Comparison of ENCODE assay signal across 11 cellular contexts in genomic region chr2:9138507-9139085, GRCh38.
A peak's percentile ranks its signal among the peaks of the same experiment; 100 is the strongest.
DNase-seq lines count a peak whose midpoint lies in the region; ATAC-seq, FAIRE-seq and TF ChIP-seq lines count a peak whose summit lies in the region.
"Had no signal": no experiment of that assay in that cellular context is flagged by ENCODE, and none has a peak within 500 bp of the region (broad histone marks: within the 10 kb centered on the region; RNA-seq: fewer than 3 reads in every experiment).

No MANE protein-coding gene starts in this region.

- DNase-seq in HepG2 (ENCODE audit: low spot score) (no peak), right lobe of liver (no peak), hepatocyte (ENCODE audit: low spot score) (peak; percentile 47), urothelium cell line (ENCODE audit: low spot score) (peak; percentile 36), MCF 10A (ENCODE audit: unreplicated experiment) (no peak), upper lobe of left lung (no peak)
- DNase-seq: NCI-H2107 had no signal

- 16% methylated on average over 5 of the region's 12 CpGs for WGBS in HepG2 (ENCODE audit: low lambda C conversion rate)
- 20% methylated on average over 2 of the region's 12 CpGs for WGBS in right lobe of liver (ENCODE audit: insufficient coverage, low coverage, low lambda C conversion rate, missing lambda C conversion rate)
- 60% methylated on average over 12 of the region's 12 CpGs for WGBS in hepatocyte (ENCODE audit: low lambda C conversion rate, missing lambda C conversion rate)
- 50 to 65% methylated on average over 8 to 12 of the region's 12 CpGs for WGBS in upper lobe of left lung, 2 donors

- in situ Hi-C loops in HepG2 (cut with HindIII; ENCODE audit: extremely low pct_ligation_motif_present, low pct_unique_long_range_greater_than_20kb): loop anchor here (5.0 kb wide), 1 partner anchor 261 kb away; no protein-coding TSS in a partner anchor

- H3K27me3 Mint-ChIP-seq in MCF 10A (ENCODE audit: insufficient read depth, unreplicated experiment): no peaks in the 10 kb centered on the region

- no peak overlapping the region for H3K4me3 Mint-ChIP-seq in MCF 10A (ENCODE audit: unreplicated experiment)
- H3K4me3 Mint-ChIP-seq: brain had no signal

- POLR2A ChIA-PET in HepG2 (lab: Yijun Ruan, JAX): no interaction called here
- POLR2A ChIA-PET in MCF 10A (lab: Yijun Ruan, JAX): interaction anchor here (0.5 to 1.6 kb wide), 2 partner anchors 265 to 280 kb away, joined by 3 to 7 read pairs; no protein-coding TSS in a partner anchor

- BruUV-seq in HepG2 (replicated peaks; lab: Mats Ljungman, UMichigan) (no TSS peak), MCF 10A (replicated peaks; lab: Mats Ljungman, UMichigan) (no TSS peak)

- no peaks in the 10 kb centered on the region for H3K36me3 Mint-ChIP-seq in MCF 10A (ENCODE audit: insufficient read depth, unreplicated experiment)
- H3K36me3 Mint-ChIP-seq: brain had no signal

- ATAC-seq in HepG2 (peak; percentile 3; the same call in 1 of the 3 replicates), right lobe of liver (no peak), HG03045 (IDR thresholded peaks at IDR 0.05; ENCODE audit: unreplicated experiment) (no peak), upper lobe of left lung (ENCODE audit: low FRiP score in 2 of 2) (no peak)

- no peaks in the 10 kb centered on the region for H3K9me3 ChIP-seq in HepG2 (ENCODE audit: low read length)
- no peaks in the 10 kb centered on the region for H3K9me3 ChIP-seq in right lobe of liver
- no peaks in the 10 kb centered on the region for H3K9me3 ChIP-seq in OCI-LY3 (ENCODE audit: insufficient read depth, low read length)
- no peaks in the 10 kb centered on the region for H3K9me3 ChIP-seq in hepatocyte (ENCODE audit: low read depth)
- H3K9me3 ChIP-seq in upper lobe of left lung: no peaks in the 10 kb centered on the region

- TF ChIP-seq RAD21 in HepG2 (CRISPR knock-in tag; IDR thresholded peaks at IDR 0.05): no peak

- no peak for FAIRE-seq in HepG2 (lab: Jason Lieb, UNC)
- FAIRE-seq in urothelium cell line (lab: Jason Lieb, UNC): no peak
- FAIRE-seq: frontal cortex had no signal

- TF ChIP-seq EP300 in HepG2 (IDR thresholded peaks at IDR 0.05; ENCODE audit: low read depth in 2 of 2, low read length in 2 of 2) (no peak), HepG2 (CRISPR knock-in tag; IDR thresholded peaks at IDR 0.05; ENCODE audit: borderline replicate concordance) (no peak), upper lobe of left lung (IDR thresholded peaks at IDR 0.05) (no peak)

- H3K36me3 ChIP-seq in HepG2 (replicated peaks in 1 of 2; ENCODE audit: control insufficient read depth in 1 of 2, insufficient read depth in 2 of 2, low read length in 2 of 2) (no peaks in the 10 kb centered on the region), right lobe of liver (no peaks in the 10 kb centered on the region), OCI-LY3 (replicated peaks; ENCODE audit: low read depth, low read length) (no peaks in the 10 kb centered on the region), hepatocyte (replicated peaks; ENCODE audit: insufficient read depth, low read depth) (no peaks in the 10 kb centered on the region), upper lobe of left lung (no peaks in the 10 kb centered on the region)

- H3K27ac Mint-ChIP-seq in MCF 10A (ENCODE audit: low read depth, unreplicated experiment): no peak overlapping the region

- H2AFZ ChIP-seq in HepG2 (ENCODE audit: low read length) (no peak overlapping the region), OCI-LY3 (ENCODE audit: low read depth, low read length) (no peak overlapping the region), hepatocyte (no peak overlapping the region)

- H3K4me2 ChIP-seq in HepG2 (ENCODE audit: low read depth, low read length) (no peak overlapping the region), OCI-LY3 (ENCODE audit: low read length) (no peak overlapping the region), hepatocyte (no peak overlapping the region)

- peaks cover 51% of the 10 kb centered on the region for H3K4me1 ChIP-seq in HepG2 (ENCODE audit: insufficient read depth, low read length)
- peaks cover 0 to 9% (median 0%) of the 10 kb centered on the region in 4 donors for H3K4me1 ChIP-seq in right lobe of liver
- peaks cover 22% of the 10 kb centered on the region for H3K4me1 ChIP-seq in OCI-LY3 (ENCODE audit: low read length)
- peaks cover 9% of the 10 kb centered on the region for H3K4me1 ChIP-seq in hepatocyte (ENCODE audit: insufficient read depth)
- peaks cover 9 to 20% (median 12%) of the 10 kb centered on the region in 4 donors for H3K4me1 ChIP-seq in upper lobe of left lung

- TF ChIP-seq POLR2A in HepG2 (IDR thresholded peaks at IDR 0.05; ENCODE audit: insufficient read depth in 1 of 2, low read depth in 2 of 2, low read length in 2 of 2) (no peak), right lobe of liver (IDR thresholded peaks at IDR 0.05) (no peak), upper lobe of left lung (IDR thresholded peaks at IDR 0.05) (no peak)

- CTCF ChIA-PET in HepG2 (lab: Yijun Ruan, JAX; ENCODE audit: low intra/inter-chr PET ratio, low total read pairs) (interaction anchor here (1.9 kb wide), 1 partner anchor 266 kb away, joined by 7 read pairs; no protein-coding TSS in a partner anchor), MCF 10A (lab: Yijun Ruan, JAX) (interaction anchor here (0.6 to 7.5 kb wide), 12 partner anchors 9 to 819 kb away, joined by 3 to 137 read pairs (median 5); no protein-coding TSS in a partner anchor)

- H3K79me2 ChIP-seq in HepG2 (ENCODE audit: insufficient read depth, low read length) (no peaks in the 10 kb centered on the region), OCI-LY3 (ENCODE audit: low read length) (no peaks in the 10 kb centered on the region), hepatocyte (no peaks in the 10 kb centered on the region)

- H3K9me2 ChIP-seq in hepatocyte (replicated peaks; ENCODE audit: insufficient read depth): no peaks in the 10 kb centered on the region

- H4K20me1 ChIP-seq in HepG2 (ENCODE audit: insufficient read depth, low read length) (no peaks in the 10 kb centered on the region), OCI-LY3 (ENCODE audit: insufficient read depth, low read length) (no peaks in the 10 kb centered on the region), hepatocyte (ENCODE audit: insufficient read depth, poor library complexity, severe bottlenecking) (no peaks in the 10 kb centered on the region)

- H3K27me3 ChIP-seq in HepG2 (ENCODE audit: control insufficient read depth in 1 of 2, insufficient read depth in 2 of 2, low read length in 2 of 2): peaks cover 1 to 19% of the 10 kb centered on the region in 2 experiments; a peak in 3 of 5 replicates
- H3K27me3 ChIP-seq in right lobe of liver: no peaks in the 10 kb centered on the region
- H3K27me3 ChIP-seq in OCI-LY3 (ENCODE audit: low read depth, low read length): peaks cover 14% of the 10 kb centered on the region
- no peaks in the 10 kb centered on the region for H3K27me3 ChIP-seq in hepatocyte
- no peaks in the 10 kb centered on the region for H3K27me3 ChIP-seq in upper lobe of left lung

- intact Hi-C loops in HepG2 (cut with micrococcal nuclease; ENCODE audit: unreplicated experiment) (loop anchor here (1.0 kb wide), 1 partner anchor 265 kb away; no protein-coding TSS in a partner anchor), right lobe of liver (cut with DNase I) (no loop called here), MCF 10A (cut with micrococcal nuclease) (loop anchor here (1.0 kb wide), 2 partner anchors 136 to 265 kb away; no protein-coding TSS in a partner anchor)

- TF ChIP-seq CTCF in HepG2 (CRISPR knock-in tag; IDR thresholded peaks at IDR 0.05) (peak; percentile 72), right lobe of liver (IDR thresholded peaks at IDR 0.05) (peak in 2 of 4 donors; percentile 9 to 10), OCI-LY3 (IDR thresholded peaks at IDR 0.05; ENCODE audit: low read depth, low read length) (peak; percentile 55), hepatocyte (IDR thresholded peaks at IDR 0.05; ENCODE audit: poor library complexity) (peak; percentile 49), MCF 10A (IDR thresholded peaks at IDR 0.05; ENCODE audit: unreplicated experiment) (no peak), upper lobe of left lung (IDR thresholded peaks at IDR 0.05) (no peak)

- H3K9ac ChIP-seq in HepG2 (ENCODE audit: insufficient read depth, low read depth, low read length): no peak overlapping the region
- no peak overlapping the region for H3K9ac ChIP-seq in OCI-LY3 (ENCODE audit: low read length)

- no peak overlapping the region for H3K4me3 ChIP-seq in HepG2 (replicated peaks in 1 of 3; ENCODE audit: insufficient read depth in 1 of 3, low read depth in 2 of 3, low read length in 3 of 3)
- no peak overlapping the region for H3K4me3 ChIP-seq in right lobe of liver
- no peak overlapping the region for H3K4me3 ChIP-seq in OCI-LY3 (ENCODE audit: low read length)
- H3K4me3 ChIP-seq in hepatocyte: no peak overlapping the region
- H3K4me3 ChIP-seq in upper lobe of left lung: no peak overlapping the region

- peaks cover 6% of the 10 kb centered on the region for H3K4me1 Mint-ChIP-seq in MCF 10A (ENCODE audit: insufficient read depth, unreplicated experiment)

- H3K9me3 Mint-ChIP-seq in MCF 10A (ENCODE audit: unreplicated experiment): peaks cover 2% of the 10 kb centered on the region

- no peak overlapping the region for H3K27ac ChIP-seq in HepG2 (ENCODE audit: extremely low read length, insufficient read depth, low read length)
- H3K27ac ChIP-seq in right lobe of liver: no peak overlapping the region
- H3K27ac ChIP-seq in OCI-LY3 (ENCODE audit: low read length): no peak overlapping the region
- H3K27ac ChIP-seq in hepatocyte: no peak overlapping the region
- H3K27ac ChIP-seq in upper lobe of left lung: no peak overlapping the region

TF ChIP-seq in HepG2, 621 proteins besides CTCF, POLR2A, EP300 and RAD21:
- TF ChIP-seq ZNF451 (CRISPR knock-in tag; IDR thresholded peaks at IDR 0.05): no peak
- no peak for TF ChIP-seq ZNF773 (CRISPR knock-in tag; IDR thresholded peaks at IDR 0.05; ENCODE audit: borderline replicate concordance)
- peak; percentile 73 for TF ChIP-seq XRCC5 (optimal IDR thresholded peaks at IDR 0.05; ENCODE audit: low read length)
- TF ChIP-seq ZNF768 (CRISPR knock-in tag; IDR thresholded peaks at IDR 0.05): peak; percentile 58; the same call in 1 of the 2 replicates
- TF ChIP-seq HNF4A (CRISPR knock-in tag; IDR thresholded peaks at IDR 0.05): 0 out of 2 replicates have a peak, but pooled peaks have one; percentile 34
- TF ChIP-seq SP5 (CRISPR knock-in tag; IDR thresholded peaks at IDR 0.05; ENCODE audit: borderline replicate concordance, low read depth): no peak
- TF ChIP-seq STAG1 (CRISPR knock-in tag; IDR thresholded peaks at IDR 0.05): peak; percentile 66

Comparison
In these comparisons a context has a peak if more than half of its experiments do, and no peak if none do; other contexts are left out.
1. intact Hi-C loops: an anchor here in HepG2 (1.0 kb wide) and MCF 10A (1.0 kb wide); none called in right lobe of liver.
2. DNase-seq: peak in hepatocyte (single experiment) and urothelium cell line (single experiment); none in HepG2 (single experiment), right lobe of liver (0 of 3), MCF 10A (single experiment) and upper lobe of left lung (0 of 2).
3. CTCF ChIP-seq: peak in HepG2 (single experiment), OCI-LY3 (single experiment) and hepatocyte (single experiment); none in MCF 10A (single experiment) and upper lobe of left lung (0 of 6).